In genomic region chr19:45405435-45406164, GRCh38 we compare ENCODE assay signal across 1 cellular context.
TF ChIP-seq lines count a peak whose summit lies in the region.

No MANE protein-coding gene starts in this region.

TF ChIP-seq in HepG2, 621 proteins besides CTCF, POLR2A, EP300 and RAD21 (continued from another document and continues in another):
- TF ChIP-seq FOXP4 (CRISPR knock-in tag; IDR thresholded peaks at IDR 0.05) = no peak
- 0 out of 2 replicates have a peak, but pooled peaks have one; percentile 28 for TF ChIP-seq ZNF274 (CRISPR knock-in tag; IDR thresholded peaks at IDR 0.05)
- no peak for TF ChIP-seq ZNF34 (CRISPR knock-in tag; IDR thresholded peaks at IDR 0.05; ENCODE audit: borderline replicate concordance)
- TF ChIP-seq ATF2 (CRISPR knock-in tag; IDR thresholded peaks at IDR 0.05) = no peak
- no peak for TF ChIP-seq AKNA (CRISPR knock-in tag; IDR thresholded peaks at IDR 0.05; ENCODE audit: borderline replicate concordance)
- TF ChIP-seq, protein P1, sequence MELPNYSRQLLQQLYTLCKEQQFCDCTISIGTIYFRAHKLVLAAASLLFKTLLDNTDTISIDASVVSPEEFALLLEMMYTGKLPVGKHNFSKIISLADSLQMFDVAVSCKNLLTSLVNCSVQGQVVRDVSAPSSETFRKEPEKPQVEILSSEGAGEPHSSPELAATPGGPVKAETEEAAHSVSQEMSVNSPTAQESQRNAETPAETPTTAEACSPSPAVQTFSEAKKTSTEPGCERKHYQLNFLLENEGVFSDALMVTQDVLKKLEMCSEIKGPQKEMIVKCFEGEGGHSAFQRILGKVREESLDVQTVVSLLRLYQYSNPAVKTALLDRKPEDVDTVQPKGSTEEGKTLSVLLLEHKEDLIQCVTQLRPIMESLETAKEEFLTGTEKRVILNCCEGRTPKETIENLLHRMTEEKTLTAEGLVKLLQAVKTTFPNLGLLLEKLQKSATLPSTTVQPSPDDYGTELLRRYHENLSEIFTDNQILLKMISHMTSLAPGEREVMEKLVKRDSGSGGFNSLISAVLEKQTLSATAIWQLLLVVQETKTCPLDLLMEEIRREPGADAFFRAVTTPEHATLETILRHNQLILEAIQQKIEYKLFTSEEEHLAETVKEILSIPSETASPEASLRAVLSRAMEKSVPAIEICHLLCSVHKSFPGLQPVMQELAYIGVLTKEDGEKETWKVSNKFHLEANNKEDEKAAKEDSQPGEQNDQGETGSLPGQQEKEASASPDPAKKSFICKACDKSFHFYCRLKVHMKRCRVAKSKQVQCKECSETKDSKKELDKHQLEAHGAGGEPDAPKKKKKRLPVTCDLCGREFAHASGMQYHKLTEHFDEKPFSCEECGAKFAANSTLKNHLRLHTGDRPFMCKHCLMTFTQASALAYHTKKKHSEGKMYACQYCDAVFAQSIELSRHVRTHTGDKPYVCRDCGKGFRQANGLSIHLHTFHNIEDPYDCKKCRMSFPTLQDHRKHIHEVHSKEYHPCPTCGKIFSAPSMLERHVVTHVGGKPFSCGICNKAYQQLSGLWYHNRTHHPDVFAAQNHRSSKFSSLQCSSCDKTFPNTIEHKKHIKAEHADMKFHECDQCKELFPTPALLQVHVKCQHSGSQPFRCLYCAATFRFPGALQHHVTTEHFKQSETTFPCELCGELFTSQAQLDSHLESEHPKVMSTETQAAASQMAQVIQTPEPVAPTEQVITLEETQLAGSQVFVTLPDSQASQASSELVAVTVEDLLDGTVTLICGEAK (IDR thresholded peaks at IDR 0.05) = no peak
- TF ChIP-seq, protein P1 (CRISPR knock-in tag; IDR thresholded peaks at IDR 0.05) = no peak; the same call in none of the 2 replicates
- TF ChIP-seq YY1 (IDR thresholded peaks at IDR 0.05; ENCODE audit: insufficient read depth, insufficient replicate concordance, low read depth, low read length) = no peak
- no peak for TF ChIP-seq ZNF841 (CRISPR knock-in tag; IDR thresholded peaks at IDR 0.05; ENCODE audit: borderline replicate concordance)
- no peak for TF ChIP-seq ONECUT2 (CRISPR knock-in tag; IDR thresholded peaks at IDR 0.05)
- TF ChIP-seq, protein P2, sequence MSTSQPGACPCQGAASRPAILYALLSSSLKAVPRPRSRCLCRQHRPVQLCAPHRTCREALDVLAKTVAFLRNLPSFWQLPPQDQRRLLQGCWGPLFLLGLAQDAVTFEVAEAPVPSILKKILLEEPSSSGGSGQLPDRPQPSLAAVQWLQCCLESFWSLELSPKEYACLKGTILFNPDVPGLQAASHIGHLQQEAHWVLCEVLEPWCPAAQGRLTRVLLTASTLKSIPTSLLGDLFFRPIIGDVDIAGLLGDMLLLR (CRISPR knock-in tag; IDR thresholded peaks at IDR 0.05) = peak; percentile 66; the same call in 1 of the 2 replicates
- no peak for TF ChIP-seq ZEB1 (IDR thresholded peaks at IDR 0.05; ENCODE audit: insufficient replicate concordance, low read depth)
- TF ChIP-seq SIX1 (CRISPR knock-in tag; IDR thresholded peaks at IDR 0.05; ENCODE audit: borderline replicate concordance) = no peak
- 0 out of 2 replicates have a peak, but pooled peaks have one; percentile 55 for TF ChIP-seq ZNF713 (CRISPR knock-in tag; IDR thresholded peaks at IDR 0.05)
- TF ChIP-seq FLYWCH1 (CRISPR knock-in tag; IDR thresholded peaks at IDR 0.05) = no peak
- TF ChIP-seq NFE2L1 (CRISPR knock-in tag; IDR thresholded peaks at IDR 0.05; ENCODE audit: borderline replicate concordance) = no peak
- TF ChIP-seq ZBTB21 (CRISPR knock-in tag; IDR thresholded peaks at IDR 0.05) = no peak
- TF ChIP-seq TAF15 (IDR thresholded peaks at IDR 0.05; ENCODE audit: low read depth, low read length, poor library complexity, severe bottlenecking) = no peak
- TF ChIP-seq ZNF329 (CRISPR knock-in tag; IDR thresholded peaks at IDR 0.05; ENCODE audit: low read depth) = no peak
- TF ChIP-seq ZMYM3 (CRISPR knock-in tag; IDR thresholded peaks at IDR 0.05) = no peak
- TF ChIP-seq GLI4 (CRISPR knock-in tag; IDR thresholded peaks at IDR 0.05; ENCODE audit: borderline replicate concordance) = no peak
- no peak for TF ChIP-seq TP53 (CRISPR knock-in tag; conservative IDR thresholded peaks at IDR 0.05)
- TF ChIP-seq REXO4 (CRISPR knock-in tag; IDR thresholded peaks at IDR 0.05; ENCODE audit: borderline replicate concordance) = no peak
- TF ChIP-seq ATF5 (CRISPR knock-in tag; IDR thresholded peaks at IDR 0.05; ENCODE audit: low read depth) = no peak
- TF ChIP-seq ZNF441 (CRISPR knock-in tag; IDR thresholded peaks at IDR 0.05; ENCODE audit: borderline replicate concordance) = 0 out of 2 replicates have a peak, but pooled peaks have one; percentile 14
- 0 out of 2 replicates have a peak, but pooled peaks have one; percentile 19 for TF ChIP-seq TFE3 (CRISPR knock-in tag; IDR thresholded peaks at IDR 0.05)
- TF ChIP-seq FOSL2 (CRISPR knock-in tag; IDR thresholded peaks at IDR 0.05) = peak; percentile 84
- TF ChIP-seq ZNF598 (CRISPR knock-in tag; IDR thresholded peaks at IDR 0.05; ENCODE audit: borderline replicate concordance) = no peak
- no peak for TF ChIP-seq ZFP62 (CRISPR knock-in tag; IDR thresholded peaks at IDR 0.05)
- TF ChIP-seq SOX5 (CRISPR knock-in tag; IDR thresholded peaks at IDR 0.05; ENCODE audit: borderline replicate concordance) = no peak
- TF ChIP-seq ATRX (CRISPR knock-in tag; IDR thresholded peaks at IDR 0.05; ENCODE audit: borderline replicate concordance) = no peak
- no peak for TF ChIP-seq ZNF615 (CRISPR knock-in tag; IDR thresholded peaks at IDR 0.05; ENCODE audit: borderline replicate concordance)
- TF ChIP-seq ZBTB43 (CRISPR knock-in tag; conservative IDR thresholded peaks at IDR 0.05) = no peak
- no peak for TF ChIP-seq PPARG (CRISPR knock-in tag; conservative IDR thresholded peaks at IDR 0.05)
- no peak for TF ChIP-seq ZIK1 (CRISPR knock-in tag; IDR thresholded peaks at IDR 0.05; ENCODE audit: borderline replicate concordance, low read depth)
